ENCODE assay signal across 20 cellular contexts in genomic region chr6:102300350-102300749, GRCh38.
"Had no signal": no experiment of that assay in that cellular context is flagged by ENCODE, and none has a peak within 500 bp of the region (broad histone marks: within the 10 kb centered on the region; RNA-seq: fewer than 3 reads in every experiment).

No MANE protein-coding gene starts in this region.

- H3K36me3 ChIP-seq: heart right ventricle, neutrophil, spleen, tibial nerve, upper lobe of right lung had no signal

- H3K9me3 ChIP-seq: neutrophil, testis, tibial nerve, upper lobe of right lung had no signal

- ATAC-seq: esophagus mucosa; heart right ventricle; mucosa of descending colon; naive thymus-derived CD8-positive, alpha-beta T cell; sciatic nerve; stimulated activated memory B cell treated with anti-CD40 and anti-IgM and Interleukin-4, amounts not matched to agents 10 μg/mL and 1 μg/mL and 100 μg/mL, for 72 hours; stimulated activated naive CD8-positive, alpha-beta T cell treated with anti-CD3 and anti-CD28 coated beads, Interleukin-15, amount 100 ng/mL, for 72 hours; upper lobe of right lung had no signal

- H3K4me1 ChIP-seq: heart right ventricle, spleen, testis, tibial nerve, upper lobe of right lung had no signal

- DNase-seq: cortex of kidney; dorsolateral prefrontal cortex; effector CD8-positive, alpha-beta T cell; heart right ventricle; hypothalamus; kidney glomerular epithelial cell; mucosa of descending colon; naive thymus-derived CD8-positive, alpha-beta T cell; spleen; stimulated activated CD4-positive, alpha-beta T cell treated with anti-CD3 and anti-CD28 coated beads, Interleukin-15, amount 100 ng/mL, for 24 hours; stimulated activated CD4-positive, alpha-beta T cell treated with anti-CD3 and anti-CD28 coated beads, Interleukin-1b, Interleukin-23, amount 100 ng/mL, for 48 hours; stimulated activated CD4-positive, alpha-beta T cell treated with anti-CD3 and anti-CD28 coated beads, Interleukin-4, amount 100 ng/mL, for 24 hours; stimulated activated naive CD8-positive, alpha-beta T cell treated with anti-CD3 and anti-CD28 coated beads, Interleukin-15, amount 100 ng/mL, for 72 hours; testis; upper lobe of right lung had no signal

- H3K27me3 ChIP-seq: heart right ventricle, neutrophil, spleen, testis, tibial nerve, upper lobe of right lung had no signal

- H3K27ac ChIP-seq: dorsolateral prefrontal cortex, heart right ventricle, neutrophil, spleen, testis, tibial nerve, upper lobe of right lung had no signal

- H3K4me3 ChIP-seq: dorsolateral prefrontal cortex, heart right ventricle, mucosa of descending colon, spleen, testis, tibial nerve, upper lobe of right lung had no signal
